ENCODE assay signal across 8 cellular contexts in the genomic region with DNA sequence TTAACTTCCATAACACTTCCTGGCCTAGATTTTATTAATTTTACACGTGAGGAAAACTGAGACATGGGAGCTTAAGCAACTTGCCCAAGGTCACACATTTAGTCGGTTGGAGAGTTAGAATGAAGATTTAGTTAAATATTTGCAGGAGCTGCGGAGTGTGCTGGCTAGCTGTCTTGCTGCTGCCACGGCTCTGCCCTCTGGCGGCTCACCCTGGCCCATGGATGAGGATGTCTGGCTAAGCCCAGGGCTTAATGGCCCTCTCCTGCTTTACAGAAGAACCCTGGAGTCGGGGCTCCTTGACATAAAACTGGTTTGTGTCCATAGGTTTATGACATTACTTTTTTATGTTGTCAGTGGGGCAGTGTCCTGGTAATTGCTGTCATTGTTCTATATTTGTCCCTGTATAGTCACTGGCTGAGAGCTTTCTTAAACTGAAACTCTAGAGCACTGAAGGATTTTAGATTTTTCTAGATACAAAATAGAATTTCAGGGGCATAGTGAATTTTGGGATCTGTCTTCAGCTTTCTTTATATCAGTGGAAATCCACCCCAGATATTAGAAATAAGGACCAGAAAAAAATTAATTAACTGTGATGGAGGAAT.
DNase-seq lines count a peak whose midpoint lies in the region; ATAC-seq and TF ChIP-seq lines count a peak whose summit lies in the region.

No MANE protein-coding gene starts in this region.

- H3F3A ChIP-seq in GM23338 (replicated peaks; ENCODE audit: low read depth) = no peaks in the 10 kb centered on the region

- H3K9ac ChIP-seq in parathyroid adenoma = no peak overlapping the region

- H2AFZ ChIP-seq in GM23338 = no peak overlapping the region
- no peak overlapping the region for H2AFZ ChIP-seq in parathyroid adenoma

- intact Hi-C loops in posterior vena cava (cut with DNase I) = loop anchor here (5.0 to 10.0 kb wide), 2 partner anchors 86 to 199 kb away; a partner anchor contains a TSS

- no peaks in the 10 kb centered on the region for H4K20me1 ChIP-seq in GM23338 (replicated peaks; ENCODE audit: insufficient read depth)

- H3K36me3 Mint-ChIP-seq in GM23338 (ENCODE audit: low read depth) = no peaks in the 10 kb centered on the region
- no peaks in the 10 kb centered on the region for H3K36me3 Mint-ChIP-seq in activated T-cell treated with anti-CD3 and anti-CD28 coated beads, Interleukin-2, amount 50 U/mL, for 24 hours (ENCODE audit: low read depth)

- H3K27ac ChIP-seq in GM23338 (ENCODE audit: low read depth) (no peak overlapping the region), Peyer's patch (no peak overlapping the region), parathyroid adenoma (no peak overlapping the region)

- no peak for TF ChIP-seq POLR2A in Peyer's patch (IDR thresholded peaks at IDR 0.05)

- no peak overlapping the region for H3K4me3 Mint-ChIP-seq in GM23338
- H3K4me3 Mint-ChIP-seq in activated T-cell treated with anti-CD3 and anti-CD28 coated beads, Interleukin-2, amount 50 U/mL, for 24 hours = no peak overlapping the region

- H3K4me1 Mint-ChIP-seq in GM23338 = peaks cover 13% of the 10 kb centered on the region
- no peaks in the 10 kb centered on the region for H3K4me1 Mint-ChIP-seq in activated T-cell treated with anti-CD3 and anti-CD28 coated beads, Interleukin-2, amount 50 U/mL, for 24 hours (ENCODE audit: low read depth)

- H3K4me2 ChIP-seq in GM23338 (no peak overlapping the region), parathyroid adenoma (ENCODE audit: low read length) (no peak overlapping the region)

- ATAC-seq in GM23338 = peak; percentile 97

- in situ Hi-C loops in GM13977 (cut with MboI; ENCODE audit: low pct_unique_long_range_greater_than_20kb, low sequenced_read_pairs, unreplicated experiment) = no loop called here

- H3K36me3 ChIP-seq in GM23338 (ENCODE audit: insufficient read depth) (no peaks in the 10 kb centered on the region), Peyer's patch (no peaks in the 10 kb centered on the region), parathyroid adenoma (ENCODE audit: control insufficient read depth, insufficient read depth, low read length) (no peaks in the 10 kb centered on the region)

- TF ChIP-seq CTCF in GM23338 (conservative IDR thresholded peaks at IDR 0.05; ENCODE audit: low read depth in 2 of 2) = peak; percentile 67 to 82
- peak in 4 of 6 experiments; percentile 51 to 76 (median 74) for TF ChIP-seq CTCF in Peyer's patch (IDR thresholded peaks at IDR 0.05)
- peak; percentile 87 for TF ChIP-seq CTCF in fibroblast of the aortic adventitia (IDR thresholded peaks at IDR 0.05; ENCODE audit: insufficient read depth, low read length)
- TF ChIP-seq CTCF in parathyroid adenoma (IDR thresholded peaks at IDR 0.05) = peak; percentile 61
- no peak for TF ChIP-seq CTCF in GM13977 (IDR thresholded peaks at IDR 0.05; ENCODE audit: extremely low read depth, insufficient read depth, missing control alignments)

- no peaks in the 10 kb centered on the region for H3K79me2 ChIP-seq in GM23338 (replicated peaks; ENCODE audit: insufficient read depth)
- H3K79me2 ChIP-seq in parathyroid adenoma = no peaks in the 10 kb centered on the region

- no peak overlapping the region for H3K27ac Mint-ChIP-seq in GM23338
- no peak overlapping the region for H3K27ac Mint-ChIP-seq in activated T-cell treated with anti-CD3 and anti-CD28 coated beads, Interleukin-2, amount 50 U/mL, for 24 hours

- DNase-seq in GM23338 (ENCODE audit: low spot score) = peak; percentile 70
- DNase-seq in Peyer's patch = peak in 2 of 3 donors; percentile 80 to 83
- peak; percentile 69 for DNase-seq in fibroblast of the aortic adventitia (ENCODE audit: low read depth)
- DNase-seq in activated T-cell treated with anti-CD3 and anti-CD28 coated beads, Interleukin-2, amount 50 U/mL, for 24 hours = no peak
- no peak for DNase-seq in GM13977 (ENCODE audit: low spot score)
- no peak for DNase-seq in activated T-cell treated with anti-CD3 and anti-CD28 coated beads for 4 hours
- no peak for DNase-seq in posterior vena cava (ENCODE audit: low spot score)

- H3K9me2 ChIP-seq in GM23338 (ENCODE audit: insufficient read depth) = no peaks in the 10 kb centered on the region

- no peaks in the 10 kb centered on the region for H3K9me3 ChIP-seq in Peyer's patch
- H3K9me3 ChIP-seq in parathyroid adenoma (ENCODE audit: control insufficient read depth, low read length) = no peaks in the 10 kb centered on the region

- H3K27me3 Mint-ChIP-seq in GM23338 (ENCODE audit: insufficient read depth, low read depth, poor library complexity) = no peaks in the 10 kb centered on the region
- no peaks in the 10 kb centered on the region for H3K27me3 Mint-ChIP-seq in activated T-cell treated with anti-CD3 and anti-CD28 coated beads, Interleukin-2, amount 50 U/mL, for 24 hours

- no peaks in the 10 kb centered on the region for H3K27me3 ChIP-seq in GM23338 (ENCODE audit: insufficient read depth)
- no peaks in the 10 kb centered on the region for H3K27me3 ChIP-seq in Peyer's patch
- H3K27me3 ChIP-seq in parathyroid adenoma (ENCODE audit: control insufficient read depth, insufficient read depth, low read length) = no peaks in the 10 kb centered on the region

- H3K4me1 ChIP-seq in GM23338 (ENCODE audit: insufficient read depth) = peaks cover 15% of the 10 kb centered on the region
- peaks cover 0 to 4% (median 0%) of the 10 kb centered on the region in 4 donors for H3K4me1 ChIP-seq in Peyer's patch
- no peaks in the 10 kb centered on the region for H3K4me1 ChIP-seq in parathyroid adenoma

- H3K9me3 Mint-ChIP-seq in GM23338 = no peaks in the 10 kb centered on the region
- H3K9me3 Mint-ChIP-seq in activated T-cell treated with anti-CD3 and anti-CD28 coated beads, Interleukin-2, amount 50 U/mL, for 24 hours = no peaks in the 10 kb centered on the region

- H3K4me3 ChIP-seq in GM23338 = no peak overlapping the region
- H3K4me3 ChIP-seq in Peyer's patch = no peak overlapping the region
- H3K4me3 ChIP-seq in fibroblast of the aortic adventitia (ENCODE audit: low read depth, low read length) = no peak overlapping the region
- no peak overlapping the region for H3K4me3 ChIP-seq in parathyroid adenoma (ENCODE audit: low read depth, low read length)

TF ChIP-seq in GM23338, 12 proteins besides CTCF, POLR2A, EP300 and RAD21 (continues in another document):
- no peak for TF ChIP-seq NANOG (IDR thresholded peaks at IDR 0.05; ENCODE audit: borderline replicate concordance)
- TF ChIP-seq, protein P1, sequence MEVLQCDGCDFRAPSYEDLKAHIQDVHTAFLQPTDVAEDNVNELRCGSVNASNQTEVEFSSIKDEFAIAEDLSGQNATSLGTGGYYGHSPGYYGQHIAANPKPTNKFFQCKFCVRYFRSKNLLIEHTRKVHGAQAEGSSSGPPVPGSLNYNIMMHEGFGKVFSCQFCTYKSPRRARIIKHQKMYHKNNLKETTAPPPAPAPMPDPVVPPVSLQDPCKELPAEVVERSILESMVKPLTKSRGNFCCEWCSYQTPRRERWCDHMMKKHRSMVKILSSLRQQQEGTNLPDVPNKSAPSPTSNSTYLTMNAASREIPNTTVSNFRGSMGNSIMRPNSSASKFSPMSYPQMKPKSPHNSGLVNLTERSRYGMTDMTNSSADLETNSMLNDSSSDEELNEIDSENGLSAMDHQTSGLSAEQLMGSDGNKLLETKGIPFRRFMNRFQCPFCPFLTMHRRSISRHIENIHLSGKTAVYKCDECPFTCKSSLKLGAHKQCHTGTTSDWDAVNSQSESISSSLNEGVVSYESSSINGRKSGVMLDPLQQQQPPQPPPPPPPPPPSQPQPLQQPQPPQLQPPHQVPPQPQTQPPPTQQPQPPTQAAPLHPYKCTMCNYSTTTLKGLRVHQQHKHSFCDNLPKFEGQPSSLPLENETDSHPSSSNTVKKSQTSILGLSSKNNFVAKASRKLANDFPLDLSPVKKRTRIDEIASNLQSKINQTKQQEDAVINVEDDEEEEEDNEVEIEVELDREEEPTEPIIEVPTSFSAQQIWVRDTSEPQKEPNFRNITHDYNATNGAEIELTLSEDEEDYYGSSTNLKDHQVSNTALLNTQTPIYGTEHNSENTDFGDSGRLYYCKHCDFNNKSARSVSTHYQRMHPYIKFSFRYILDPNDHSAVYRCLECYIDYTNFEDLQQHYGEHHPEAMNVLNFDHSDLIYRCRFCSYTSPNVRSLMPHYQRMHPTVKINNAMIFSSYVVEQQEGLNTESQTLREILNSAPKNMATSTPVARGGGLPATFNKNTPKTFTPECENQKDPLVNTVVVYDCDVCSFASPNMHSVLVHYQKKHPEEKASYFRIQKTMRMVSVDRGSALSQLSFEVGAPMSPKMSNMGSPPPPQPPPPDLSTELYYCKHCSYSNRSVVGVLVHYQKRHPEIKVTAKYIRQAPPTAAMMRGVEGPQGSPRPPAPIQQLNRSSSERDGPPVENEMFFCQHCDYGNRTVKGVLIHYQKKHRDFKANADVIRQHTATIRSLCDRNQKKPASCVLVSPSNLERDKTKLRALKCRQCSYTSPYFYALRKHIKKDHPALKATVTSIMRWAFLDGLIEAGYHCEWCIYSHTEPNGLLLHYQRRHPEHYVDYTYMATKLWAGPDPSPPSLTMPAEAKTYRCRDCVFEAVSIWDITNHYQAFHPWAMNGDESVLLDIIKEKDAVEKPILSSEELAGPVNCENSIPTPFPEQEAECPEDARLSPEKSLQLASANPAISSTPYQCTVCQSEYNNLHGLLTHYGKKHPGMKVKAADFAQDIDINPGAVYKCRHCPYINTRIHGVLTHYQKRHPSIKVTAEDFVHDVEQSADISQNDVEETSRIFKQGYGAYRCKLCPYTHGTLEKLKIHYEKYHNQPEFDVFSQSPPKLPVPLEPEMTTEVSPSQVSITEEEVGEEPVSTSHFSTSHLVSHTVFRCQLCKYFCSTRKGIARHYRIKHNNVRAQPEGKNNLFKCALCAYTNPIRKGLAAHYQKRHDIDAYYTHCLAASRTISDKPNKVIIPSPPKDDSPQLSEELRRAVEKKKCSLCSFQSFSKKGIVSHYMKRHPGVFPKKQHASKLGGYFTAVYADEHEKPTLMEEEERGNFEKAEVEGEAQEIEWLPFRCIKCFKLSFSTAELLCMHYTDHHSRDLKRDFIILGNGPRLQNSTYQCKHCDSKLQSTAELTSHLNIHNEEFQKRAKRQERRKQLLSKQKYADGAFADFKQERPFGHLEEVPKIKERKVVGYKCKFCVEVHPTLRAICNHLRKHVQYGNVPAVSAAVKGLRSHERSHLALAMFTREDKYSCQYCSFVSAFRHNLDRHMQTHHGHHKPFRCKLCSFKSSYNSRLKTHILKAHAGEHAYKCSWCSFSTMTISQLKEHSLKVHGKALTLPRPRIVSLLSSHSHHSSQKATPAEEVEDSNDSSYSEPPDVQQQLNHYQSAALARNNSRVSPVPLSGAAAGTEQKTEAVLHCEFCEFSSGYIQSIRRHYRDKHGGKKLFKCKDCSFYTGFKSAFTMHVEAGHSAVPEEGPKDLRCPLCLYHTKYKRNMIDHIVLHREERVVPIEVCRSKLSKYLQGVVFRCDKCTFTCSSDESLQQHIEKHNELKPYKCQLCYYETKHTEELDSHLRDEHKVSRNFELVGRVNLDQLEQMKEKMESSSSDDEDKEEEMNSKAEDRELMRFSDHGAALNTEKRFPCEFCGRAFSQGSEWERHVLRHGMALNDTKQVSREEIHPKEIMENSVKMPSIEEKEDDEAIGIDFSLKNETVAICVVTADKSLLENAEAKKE (CRISPR knock-in tag; IDR thresholded peaks at IDR 0.05) = no peak
- TF ChIP-seq EZH2phosphoT487 (IDR thresholded peaks at IDR 0.05; ENCODE audit: unreplicated experiment) = no peak
- no peak for TF ChIP-seq ZNF114 (CRISPR knock-in tag; IDR thresholded peaks at IDR 0.05)

Comparison
In these comparisons a context has a peak if more than half of its experiments do, and no peak if none do; other contexts are left out.
1. DNase-seq: peak in GM23338 (single experiment), Peyer's patch (2 of 3) and fibroblast of the aortic adventitia (single experiment); none in activated T-cell treated with anti-CD3 and anti-CD28 coated beads, Interleukin-2, amount 50 U/mL, for 24 hours (single experiment), GM13977 (single experiment), activated T-cell treated with anti-CD3 and anti-CD28 coated beads for 4 hours (single experiment) and posterior vena cava (single experiment).